ENCODE assay signal across 9 cellular contexts in the genomic region with DNA sequence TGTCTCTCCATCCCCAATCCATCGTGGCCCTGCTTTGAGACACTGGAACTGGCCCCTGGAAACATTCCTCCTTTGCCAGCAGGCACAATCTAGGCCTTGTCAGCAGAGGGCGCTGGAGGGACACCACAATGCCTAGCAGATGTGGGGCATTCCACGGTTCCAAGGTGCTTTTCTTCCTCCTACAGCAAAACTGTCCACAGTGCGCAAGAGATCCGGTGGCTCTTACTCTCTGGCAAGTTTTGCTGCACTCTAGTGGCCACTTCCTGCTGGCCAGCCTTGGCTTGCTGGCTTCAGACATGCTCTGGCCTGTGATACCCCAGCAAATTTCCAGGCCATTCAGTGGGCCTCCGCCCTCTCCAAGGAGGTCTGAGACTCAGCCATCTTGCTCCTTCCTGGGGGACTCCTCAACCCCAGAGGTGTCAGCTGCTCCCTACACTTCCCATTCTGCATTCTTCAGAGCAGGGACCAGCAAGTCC. TPM values are rescaled to one million over a fixed set of nuclear protein-coding genes. Genes with fewer than 3 reads are reported as not detected.
DNase-seq lines count a peak whose midpoint lies in the region; ATAC-seq and TF ChIP-seq lines count a peak whose summit lies in the region.
"Had no signal": no experiment of that assay in that cellular context is flagged by ENCODE, and none has a peak within 500 bp of the region (broad histone marks: within the 10 kb centered on the region; RNA-seq: fewer than 3 reads in every experiment).

No MANE protein-coding gene starts in this region.

- H3K27ac ChIP-seq in SJSA1 = no peak overlapping the region
- peak overlapping the region in 1 of 4 donors; percentile 5 for H3K27ac ChIP-seq in gastroesophageal sphincter
- no peak overlapping the region for H3K27ac ChIP-seq in osteoblast (ENCODE audit: low read depth, low read length)
- H3K27ac ChIP-seq in thyroid gland = no peak overlapping the region
- H3K27ac ChIP-seq: BLaER1 had no signal

- TF ChIP-seq POLR2A in gastroesophageal sphincter (IDR thresholded peaks at IDR 0.05) (no peak), thyroid gland (IDR thresholded peaks at IDR 0.05) (no peak)

- H3K4me2 ChIP-seq in osteoblast (ENCODE audit: insufficient read depth, low read length) = no peak overlapping the region
- H3K4me2 ChIP-seq: BLaER1 had no signal

- no peaks in the 10 kb centered on the region for H4K20me1 ChIP-seq in osteoblast (ENCODE audit: insufficient read depth, low read length)

- TF ChIP-seq CTCF in gastroesophageal sphincter (IDR thresholded peaks at IDR 0.05) (peak in 3 of 4 experiments; percentile 92 to 96 (median 92)), osteoblast (IDR thresholded peaks at IDR 0.05; ENCODE audit: extremely low read depth, low read depth, low read length) (peak; percentile 100), thyroid gland (IDR thresholded peaks at IDR 0.05) (peak; percentile 88 to 97 (median 94))

- no peak overlapping the region for H3K4me3 ChIP-seq in SJSA1
- no peak overlapping the region for H3K4me3 ChIP-seq in gastroesophageal sphincter
- no peak overlapping the region for H3K4me3 ChIP-seq in osteoblast (ENCODE audit: insufficient read depth, low read length)
- no peak overlapping the region for H3K4me3 ChIP-seq in thyroid gland (replicated peaks in 1 of 3)
- H3K4me3 ChIP-seq: BLaER1 had no signal

- H3K27me3 ChIP-seq in SJSA1 (replicated peaks) (no peaks in the 10 kb centered on the region), gastroesophageal sphincter (no peaks in the 10 kb centered on the region), osteoblast (ENCODE audit: insufficient read depth, low read length) (no peaks in the 10 kb centered on the region), thyroid gland (no peaks in the 10 kb centered on the region)
- H3K27me3 ChIP-seq: BLaER1 had no signal

- H3K79me2 ChIP-seq in osteoblast (ENCODE audit: insufficient read depth, low read length) = no peaks in the 10 kb centered on the region

- H3K36me3 ChIP-seq in SJSA1 = no peaks in the 10 kb centered on the region
- H3K36me3 ChIP-seq in gastroesophageal sphincter = no peaks in the 10 kb centered on the region
- no peaks in the 10 kb centered on the region for H3K36me3 ChIP-seq in osteoblast (ENCODE audit: insufficient read depth, low read length)
- no peaks in the 10 kb centered on the region for H3K36me3 ChIP-seq in thyroid gland

- DNase-seq in NCI-H1436 (lab: John Stamatoyannopoulos, UW) (peak; percentile 73), NCI-H1436 treated with DMSO at 0.1 percent for 48 hours (lab: John Stamatoyannopoulos, UW) (no peak), NCI-H1048 (lab: John Stamatoyannopoulos, UW) (peak; percentile 78), SJSA1 (ENCODE audit: low read depth in 1 of 2, low spot score in 2 of 2) (peak; percentile 94 to 99), osteoblast (ENCODE audit: insufficient read length, low spot score, missing footprints) (peak; percentile 100), thyroid gland (peak; percentile 89 to 92)
- DNase-seq in activated gamma-delta T cell treated with anti-CD3 and anti-CD28 coated beads, Interleukin-2, amount 50 U/mL, for 16 hours (ENCODE audit: low read depth) = peak; percentile 77

- WGBS in gastroesophageal sphincter (ENCODE audit: low coverage in 1 of 2), 2 donors = 0% methylated on average over 3 to 5 of the region's 6 CpGs
- WGBS in thyroid gland, 2 donors = 20 to 22% methylated on average over 6 of the region's 6 CpGs

- H3K4me1 ChIP-seq in SJSA1 (replicated peaks) = no peaks in the 10 kb centered on the region
- H3K4me1 ChIP-seq in gastroesophageal sphincter = peaks cover 0 to 5% (median 0%) of the 10 kb centered on the region in 3 donors
- H3K4me1 ChIP-seq in osteoblast (ENCODE audit: insufficient read depth, low read length) = no peaks in the 10 kb centered on the region
- H3K4me1 ChIP-seq in thyroid gland = no peaks in the 10 kb centered on the region
- H3K4me1 ChIP-seq: BLaER1 had no signal

- intact Hi-C loops in thyroid gland (cut with DNase I) = loop anchor here (5.0 kb wide), 1 partner anchor 138 kb away; no protein-coding TSS in a partner anchor

- TF ChIP-seq EP300 in gastroesophageal sphincter (IDR thresholded peaks at IDR 0.05) = no peak

- peak; percentile 92 for ATAC-seq in gastroesophageal sphincter

- no peak overlapping the region for H2AFZ ChIP-seq in osteoblast (ENCODE audit: low read length)

- H3K9me3 ChIP-seq in SJSA1 (replicated peaks) = no peaks in the 10 kb centered on the region
- H3K9me3 ChIP-seq in gastroesophageal sphincter = peaks cover 0 to 8% (median 0%) of the 10 kb centered on the region in 3 donors
- H3K9me3 ChIP-seq in osteoblast (ENCODE audit: low read depth, low read length) = peaks cover 4% of the 10 kb centered on the region
- no peaks in the 10 kb centered on the region for H3K9me3 ChIP-seq in thyroid gland
- H3K9me3 ChIP-seq: BLaER1 had no signal

RNA-seq across cellular contexts. Expression of gene RBM4B, which starts 17.1 kb away (rescaled TPM):
- 39.7 and 47.8 TPM in 2 replicates for total RNA-seq in SJSA1 (2014; rRNA removed; shearing (Covaris generic))
- total RNA-seq in gastroesophageal sphincter = 10 to 100 TPM; 10.7 to 28.2 (median 12.3) TPM
- 19.2 and 21.8 TPM in 2 replicates for total RNA-seq in osteoblast
- 10 to 100 TPM; 16.6 to 24.7 (median 24.2) TPM for total RNA-seq in thyroid gland

RNA-seq across cellular contexts. Expression of gene SPTBN2, which starts 34.2 kb away (rescaled TPM):
- total RNA-seq in SJSA1 (2014; rRNA removed; shearing (Covaris generic)) = under 0.01 and 0.29 TPM in 2 replicates
- 10 to 100 TPM in 1 of 4 donors, 1 to 10 TPM in 3; 1.8 to 19.5 (median 5.6) TPM for total RNA-seq in gastroesophageal sphincter
- 0.88 and 2.2 TPM in 2 replicates for total RNA-seq in osteoblast
- total RNA-seq in thyroid gland = 1 to 10 TPM in 2 of 4 donors, under 1 TPM in 2; 0.25 to 1.6 (median 0.83) TPM

RNA-seq across cellular contexts. Expression of gene RBM4, which starts 56.3 kb away (rescaled TPM):
- 136 and 170 TPM in 2 replicates for total RNA-seq in SJSA1 (2014; rRNA removed; shearing (Covaris generic))
- 100 to 1,000 TPM in 3 of 4 donors, 10 to 100 TPM in 1; 98.2 to 114 (median 102) TPM for total RNA-seq in gastroesophageal sphincter
- 80.4 and 84.0 TPM in 2 replicates for total RNA-seq in osteoblast
- total RNA-seq in thyroid gland = 100 to 1,000 TPM; 104 to 147 (median 131) TPM
